In genomic region chr1:149887456-149888159, GRCh38 we compare ENCODE assay signal across 1 cellular context.
A peak's percentile ranks its signal among the peaks of the same experiment; 100 is the strongest.
TF ChIP-seq lines count a peak whose summit lies in the region.

No MANE protein-coding gene starts in this region.

TF ChIP-seq in SK-N-SH, 30 proteins besides CTCF, POLR2A, EP300 and RAD21 (continued from another document):
- peak; percentile 36; the same call in 1 of the 2 replicates for TF ChIP-seq GABPA (IDR thresholded peaks at IDR 0.05; ENCODE audit: low read depth)
- no peak for TF ChIP-seq USF2 (IDR thresholded peaks at IDR 0.05; ENCODE audit: borderline replicate concordance, low read depth, low read length)
- TF ChIP-seq RFX5 (IDR thresholded peaks at IDR 0.05; ENCODE audit: low read length): peak; percentile 65; the same call in 1 of the 2 replicates
- TF ChIP-seq REST (IDR thresholded peaks at IDR 0.05; ENCODE audit: low read depth, low read length): peak; percentile 43; the same call in 1 of the 2 replicates
- TF ChIP-seq YY1 (IDR thresholded peaks at IDR 0.05; ENCODE audit: low read depth): no peak
- TF ChIP-seq RXRA (IDR thresholded peaks at IDR 0.05; ENCODE audit: borderline replicate concordance, low read depth): no peak
- TF ChIP-seq FOXM1 (IDR thresholded peaks at IDR 0.05; ENCODE audit: low read depth): no peak
- TF ChIP-seq ZBTB33 (IDR thresholded peaks at IDR 0.05; ENCODE audit: borderline replicate concordance, low read depth): peak; percentile 90
- no peak for TF ChIP-seq MXI1 (IDR thresholded peaks at IDR 0.05; ENCODE audit: low read depth, low read length)
- TF ChIP-seq ELF1 (IDR thresholded peaks at IDR 0.05): no peak
- no peak for TF ChIP-seq NFIC (IDR thresholded peaks at IDR 0.05; ENCODE audit: borderline replicate concordance)
- TF ChIP-seq TEAD4 (IDR thresholded peaks at IDR 0.05; ENCODE audit: borderline replicate concordance, insufficient read depth): no peak
- no peak for TF ChIP-seq USF1 (IDR thresholded peaks at IDR 0.05; ENCODE audit: borderline replicate concordance, low read depth)
- no peak for TF ChIP-seq GATA2 (CRISPR knock-in tag; IDR thresholded peaks at IDR 0.05)
- TF ChIP-seq FOSL2 (IDR thresholded peaks at IDR 0.05; ENCODE audit: borderline replicate concordance, low read depth): no peak
- peak; percentile 93 for TF ChIP-seq POLR2AphosphoS5 (IDR thresholded peaks at IDR 0.05; ENCODE audit: low read depth, low read length)
- TF ChIP-seq TAF1 (IDR thresholded peaks at IDR 0.05; ENCODE audit: borderline replicate concordance, low read depth, low read length): peak; percentile 84
- no peak for TF ChIP-seq CHD2 (IDR thresholded peaks at IDR 0.05; ENCODE audit: low read length, partially characterized antibody)
- TF ChIP-seq EZH2phosphoT487 (IDR thresholded peaks at IDR 0.05; ENCODE audit: borderline replicate concordance, low read depth): no peak
